ENCODE assay signal across 32 cellular contexts in genomic region chr11:59708537-59708936, GRCh38. TPM values are rescaled to one million over a fixed set of nuclear protein-coding genes. Genes with fewer than 3 reads are reported as not detected.
DNase-seq lines count a peak whose midpoint lies in the region; TF ChIP-seq lines count a peak whose summit lies in the region.
"Had no signal": no experiment of that assay in that cellular context is flagged by ENCODE, and none has a peak within 500 bp of the region (broad histone marks: within the 10 kb centered on the region; RNA-seq: fewer than 3 reads in every experiment).

No MANE protein-coding gene starts in this region.

- H3K4me3 ChIP-seq in foreskin fibroblast (ENCODE audit: low read depth in 1 of 2, low read length in 2 of 2), result no peak overlapping the region
- H3K4me3 ChIP-seq: colonic mucosa, esophagus muscularis mucosa, gastroesophageal sphincter, GM12878, HAP-1, neural progenitor cell, Peyer's patch, SJSA1, thyroid gland had no signal

- no peak for TF ChIP-seq CTCF in foreskin fibroblast (IDR thresholded peaks at IDR 0.05; ENCODE audit: low read depth, low read length)

- peak; percentile 24 for DNase-seq in GM03348 (ENCODE audit: low spot score)
- peak; percentile 69 for DNase-seq in RPMI7951 (ENCODE audit: low read depth)
- DNase-seq in foreskin fibroblast, result peak; percentile 21 to 46
- no peak for DNase-seq in NCI-H187 (lab: John Stamatoyannopoulos, UW)
- DNase-seq in epidermal melanocyte (ENCODE audit: insufficient read length, low spot score), result no peak
- DNase-seq in UCSD-AML1 (lab: John Stamatoyannopoulos, UW; ENCODE audit: unreplicated experiment), result no peak
- DNase-seq in anterior cingulate cortex (lab: John Stamatoyannopoulos, UW), result no peak
- DNase-seq: activated CD8-positive, alpha-beta memory T cell treated with anti-CD3 and anti-CD28 coated beads for 24 hours; activated gamma-delta T cell; activated naive CD8-positive, alpha-beta T cell treated with anti-CD3 and anti-CD28 coated beads, Interleukin-2, amount 50 U/mL, for 24 hours; activated T-cell treated with anti-CD3 and anti-CD28 coated beads, Interleukin-2, amount 50 U/mL, for 1 hour; BE2C; colonic mucosa; DMS53; effector memory CD8-positive, alpha-beta T cell; NCI-H1436 treated with DMSO at 0.1 percent for 48 hours; NCI-H524; Peyer's patch; posterior cingulate gyrus; stimulated activated CD4-positive, alpha-beta T cell treated with anti-CD3 and anti-CD28 coated beads, Interleukin-15, amount 100 ng/mL, for 24 hours; stimulated activated naive CD8-positive, alpha-beta T cell treated with anti-CD3 and anti-CD28 coated beads, Interleukin-15, Interleukin-2, amounts not matched to agents 100 U/mL and 50 U/mL, for 24 hours; thyroid gland had no signal

RNA-seq across cellular contexts. Expression of gene OR10V1, which starts 5.1 kb away (rescaled TPM):
- total RNA-seq in RPMI7951 (2014; rRNA removed; shearing (Covaris generic)), result not detected in 2 replicates
- total RNA-seq: colonic mucosa; esophagus muscularis mucosa; gastroesophageal sphincter; GM12878; liver; mucosa of gallbladder; Peyer's patch; sciatic nerve; SJSA1; T-helper 1 cell treated with Interleukin-12 subunit alpha and Interleukin-12 subunit beta and Interleukin-4 antibody, amounts not matched to agents 30 ng/mL and 1 ng/mL, for 36 hours; thyroid gland had no signal

RNA-seq across cellular contexts. Expression of gene PATL1, which starts 39.7 kb away (rescaled TPM):
- total RNA-seq in RPMI7951 (2014; rRNA removed; shearing (Covaris generic)), result 23.9 and 39.5 TPM in 2 replicates

RNA-seq across cellular contexts. Expression of gene STX3, which starts 46.6 kb away (rescaled TPM):
- 23.9 and 32.0 TPM in 2 replicates for total RNA-seq in RPMI7951 (2014; rRNA removed; shearing (Covaris generic))

Comparison
In these comparisons a context has a peak if more than half of its experiments do, and no peak if none do; other contexts are left out.
1. DNase-seq: peak in GM03348 (single experiment), RPMI7951 (single experiment) and foreskin fibroblast (2 of 2); none in NCI-H187 (0 of 2), epidermal melanocyte (single experiment), UCSD-AML1 (single experiment) and anterior cingulate cortex (0 of 58).